Comparison of ENCODE assay signal across 14 cellular contexts in the genomic region with DNA sequence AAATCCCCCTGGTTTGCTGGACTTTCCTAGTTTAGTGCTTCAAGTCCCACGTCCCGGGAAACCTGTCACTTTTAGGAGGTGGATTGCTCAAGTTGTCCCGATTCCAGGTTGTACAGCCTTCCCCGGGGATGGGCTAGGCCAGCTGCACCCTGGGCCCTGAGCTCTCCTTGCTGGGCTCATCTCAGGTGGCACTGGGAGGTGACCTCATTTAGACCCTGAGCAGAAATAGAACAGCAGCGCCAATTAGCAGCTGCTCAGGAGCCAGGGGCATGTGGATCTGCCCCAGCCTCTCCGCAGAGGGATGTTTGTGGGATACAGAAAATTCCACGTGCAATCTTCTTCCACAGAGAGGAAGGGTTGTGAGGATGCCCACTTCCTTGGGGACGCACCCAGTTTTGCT.
"Had no signal": no experiment of that assay in that cellular context is flagged by ENCODE, and none has a peak within 500 bp of the region (broad histone marks: within the 10 kb centered on the region; RNA-seq: fewer than 3 reads in every experiment).

No MANE protein-coding gene starts in this region.

- ATAC-seq: activated naive CD4-positive, alpha-beta T cell treated with anti-CD3 and anti-CD28 coated beads, Interleukin-2, amount 50 U/mL, for 72 hours had no signal

- H3K9me3 ChIP-seq: pancreas, thyroid gland, uterus had no signal

- H3K36me3 ChIP-seq: brain microvascular endothelial cell, pancreas, thyroid gland, uterus had no signal

- H3K4me2 ChIP-seq: smooth muscle cell had no signal

- H3K4me3 ChIP-seq: pancreas, smooth muscle cell, thyroid gland, uterus had no signal

- FAIRE-seq: frontal cortex, pancreas, TTC549 had no signal

- H3K4me1 ChIP-seq: uterus had no signal

- H3K27ac ChIP-seq: brain microvascular endothelial cell, pancreas, thyroid gland, uterus had no signal

- DNase-seq: activated B cell treated with CpG ODN at 0.5 μM for 24 hours; activated CD4-positive, alpha-beta T cell treated with anti-CD3 and anti-CD28 coated beads, Interleukin-2, amount 50 U/mL, for 1 hour; amniotic stem cell; brain microvascular endothelial cell; effector memory CD4-positive, alpha-beta T cell; nephron progenitor cell; pancreas; T-helper 2 cell; thyroid gland; uterus had no signal

- H3K27me3 ChIP-seq: brain microvascular endothelial cell, pancreas, thyroid gland, uterus had no signal
